ENCODE assay signal across 32 cellular contexts in the genomic region with DNA sequence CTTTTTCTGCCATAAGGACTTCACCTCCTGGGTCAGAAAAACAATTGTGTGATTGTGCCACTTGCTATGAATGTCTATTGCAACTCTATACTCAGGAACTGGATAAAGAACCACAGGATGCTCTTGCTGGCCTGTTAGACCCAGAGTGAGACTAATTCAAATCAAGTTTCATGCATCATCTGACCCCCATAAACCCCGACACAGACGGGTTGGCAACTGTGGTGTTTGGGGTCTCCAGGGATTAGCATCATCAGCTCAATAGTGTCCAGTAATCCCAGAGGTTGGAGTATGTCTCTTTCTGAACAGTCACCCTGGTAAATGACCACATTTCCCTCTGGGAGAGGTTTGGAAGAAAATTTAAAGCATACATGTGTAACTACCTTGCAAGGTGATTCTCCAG.
"Had no signal": no experiment of that assay in that cellular context is flagged by ENCODE, and none has a peak within 500 bp of the region (broad histone marks: within the 10 kb centered on the region; RNA-seq: fewer than 3 reads in every experiment).

No MANE protein-coding gene starts in this region.

- H3K36me3 Mint-ChIP-seq: activated naive CD8-positive, alpha-beta T cell had no signal

- H3K9me3 ChIP-seq: esophagus squamous epithelium had no signal

- H3K9me3 Mint-ChIP-seq: activated CD4-positive, alpha-beta memory T cell treated with anti-CD3 and anti-CD28 coated beads, Interleukin-2, amount 10 ng/mL, durations not matched to agents 7 days and 5 days; activated CD4-positive, alpha-beta T cell treated with anti-CD3 and anti-CD28 coated beads, Interleukin-2, amount 10 ng/mL, durations not matched to agents 7 days and 5 days; activated T-cell treated with anti-CD3 and anti-CD28 coated beads, Interleukin-2, amount 50 U/mL, for 24 hours; activated T-helper 17 cell treated with anti-CD3 and anti-CD28 coated beads, Interleukin-2, amount 50 U/mL, for 72 hours; central memory CD8-positive, alpha-beta T cell; effector memory CD8-positive, alpha-beta T cell; T-helper 2 cell treated with Interferon-gamma antibody and Interleukin-4, amounts not matched to agents 5 μg/mL and 100 μg/mL, for 36 hours had no signal

- H3K27ac ChIP-seq: brain microvascular endothelial cell, esophagus squamous epithelium, gastroesophageal sphincter, heart right ventricle, WERI-Rb-1 had no signal

- ATAC-seq: activated CD4-positive, CD25-positive, alpha-beta regulatory T cell treated with anti-CD3 and anti-CD28 coated beads, Interleukin-2, amount 50 U/mL, for 24 hours; activated T-helper 17 cell treated with anti-CD3 and anti-CD28 coated beads, Interleukin-2, amount 50 U/mL, for 72 hours; effector memory CD8-positive, alpha-beta T cell; gastroesophageal sphincter; heart right ventricle; T-helper 17 cell had no signal

- H3K4me3 ChIP-seq: esophagus squamous epithelium, gastroesophageal sphincter, heart right ventricle had no signal

- H3K36me3 ChIP-seq: brain microvascular endothelial cell, esophagus squamous epithelium, gastroesophageal sphincter, heart right ventricle, WERI-Rb-1 had no signal

- DNase-seq: activated B cell treated with CpG ODN at 0.5 μM for 24 hours; activated CD4-positive, alpha-beta memory T cell treated with anti-CD3 and anti-CD28 coated beads, Interleukin-2, amount 10 ng/mL, durations not matched to agents 7 days and 5 days; activated CD4-positive, alpha-beta T cell treated with anti-CD3 and anti-CD28 coated beads, Interleukin-2, amount 10 ng/mL, durations not matched to agents 7 days and 5 days; activated CD4-positive, alpha-beta T cell treated with anti-CD3 and anti-CD28 coated beads, Interleukin-2, amount 50 U/mL, for 4 hours; activated CD8-positive, alpha-beta memory T cell treated with anti-CD3 and anti-CD28 coated beads, Interleukin-2, amount 50 U/mL, for 48 hours; activated effector memory CD4-positive, alpha-beta T cell treated with Interleukin-2 at 50 U/mL for 16 hours; activated gamma-delta T cell treated with Interleukin-2 at 50 U/mL for 16 hours; activated naive CD4-positive, alpha-beta T cell treated with anti-CD3 and anti-CD28 coated beads, Interleukin-2, amount 50 U/mL, for 16 hours; activated naive CD4-positive, alpha-beta T cell treated with Interleukin-2 at 50 U/mL for 16 hours; activated T-cell treated with anti-CD3 and anti-CD28 coated beads for 4 hours; activated T-cell treated with anti-CD3 and anti-CD28 coated beads, Interleukin-2, amount 50 U/mL, for 24 hours; amniotic stem cell; anterior cingulate cortex; brain microvascular endothelial cell; cortex of kidney; dermis blood vessel endothelial cell; effector CD4-positive, alpha-beta T cell; effector memory CD8-positive, alpha-beta T cell; erythroblast; esophagus squamous epithelium; foreskin melanocyte; heart right ventricle; T-helper 1 cell; T-helper 17 cell; T1000; WERI-Rb-1 had no signal

- H3K4me3 Mint-ChIP-seq: activated B cell treated with CpG ODN at 0.5 μM for 24 hours; activated CD4-positive, alpha-beta memory T cell treated with anti-CD3 and anti-CD28 coated beads, Interleukin-2, amount 10 ng/mL, durations not matched to agents 7 days and 5 days; activated CD4-positive, alpha-beta T cell treated with anti-CD3 and anti-CD28 coated beads, Interleukin-2, amount 10 ng/mL, durations not matched to agents 7 days and 5 days; activated naive CD8-positive, alpha-beta T cell; activated T-cell treated with anti-CD3 and anti-CD28 coated beads, Interleukin-2, amount 50 U/mL, for 24 hours; activated T-helper 17 cell treated with anti-CD3 and anti-CD28 coated beads, Interleukin-2, amount 50 U/mL, for 72 hours; central memory CD8-positive, alpha-beta T cell; effector memory CD8-positive, alpha-beta T cell; T-helper 17 cell; T-helper 2 cell treated with Interferon-gamma antibody and Interleukin-4, amounts not matched to agents 5 μg/mL and 100 μg/mL, for 36 hours had no signal

- H3K27me3 ChIP-seq: brain microvascular endothelial cell had no signal

- H3K4me1 ChIP-seq: esophagus squamous epithelium, gastroesophageal sphincter, heart right ventricle had no signal

- H3K27me3 Mint-ChIP-seq: activated CD4-positive, alpha-beta T cell treated with anti-CD3 and anti-CD28 coated beads, Interleukin-2, amount 10 ng/mL, durations not matched to agents 7 days and 5 days had no signal

- H3K4me1 Mint-ChIP-seq: activated B cell treated with CpG ODN at 0.5 μM for 24 hours; activated CD4-positive, alpha-beta memory T cell treated with anti-CD3 and anti-CD28 coated beads, Interleukin-2, amount 10 ng/mL, durations not matched to agents 7 days and 5 days; activated CD4-positive, alpha-beta T cell treated with anti-CD3 and anti-CD28 coated beads, Interleukin-2, amount 10 ng/mL, durations not matched to agents 7 days and 5 days; activated T-helper 17 cell treated with anti-CD3 and anti-CD28 coated beads, Interleukin-2, amount 50 U/mL, for 72 hours; central memory CD8-positive, alpha-beta T cell; T-helper 17 cell had no signal
